1 cellular context compared by ENCODE assay signal in genomic region chr11:45209480-45209879, GRCh38.
TF ChIP-seq lines count a peak whose summit lies in the region.

No MANE protein-coding gene starts in this region.

TF ChIP-seq in GM23338, 12 proteins besides CTCF, POLR2A, EP300 and RAD21 (continued from another document):
- TF ChIP-seq ZNF462 (CRISPR knock-in tag; IDR thresholded peaks at IDR 0.05): no peak
TF ChIP-seq in GM23338: peak in this region for 0.
